Comparison of ENCODE assay signal across 11 cellular contexts in the genomic region with DNA sequence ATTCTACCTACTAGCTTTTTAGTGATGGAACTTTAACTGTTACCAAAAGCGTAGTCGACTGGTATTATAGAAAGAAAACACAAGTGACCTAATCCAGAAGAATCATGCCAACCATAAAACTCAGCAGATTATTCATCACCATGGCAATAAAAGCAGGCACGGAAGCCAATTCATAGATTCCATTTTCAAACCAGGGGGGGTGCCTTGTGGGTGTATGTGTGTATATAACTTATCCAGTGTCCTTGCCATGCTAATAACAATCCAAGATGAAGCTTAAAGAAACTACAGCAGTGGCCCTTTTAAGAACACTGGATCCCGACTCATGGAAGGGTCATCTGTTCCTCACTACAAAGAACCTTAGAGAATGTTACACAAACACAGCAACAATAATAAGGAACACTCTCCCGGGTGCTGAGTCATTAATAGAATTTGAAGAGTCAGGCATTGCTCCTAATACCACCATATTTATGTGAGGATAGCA.
A peak's percentile ranks its signal among the peaks of the same experiment; 100 is the strongest.
DNase-seq lines count a peak whose midpoint lies in the region; ATAC-seq and TF ChIP-seq lines count a peak whose summit lies in the region.
"Had no signal": no experiment of that assay in that cellular context is flagged by ENCODE, and none has a peak within 500 bp of the region (broad histone marks: within the 10 kb centered on the region; RNA-seq: fewer than 3 reads in every experiment).

No MANE protein-coding gene starts in this region.

- TF ChIP-seq CTCF in transverse colon (IDR thresholded peaks at IDR 0.05), result no peak
- TF ChIP-seq CTCF in body of pancreas (IDR thresholded peaks at IDR 0.05), result no peak

- H3K36me3 ChIP-seq in transverse colon (no peaks in the 10 kb centered on the region), body of pancreas (replicated peaks in 1 of 2; ENCODE audit: insufficient read depth in 1 of 2, low read depth in 2 of 2) (no peaks in the 10 kb centered on the region)

- TF ChIP-seq POLR2A in transverse colon (IDR thresholded peaks at IDR 0.05) (no peak), body of pancreas (IDR thresholded peaks at IDR 0.05) (no peak)

- peaks cover 0 to 73% (median 45%) of the 10 kb centered on the region in 4 donors for H3K4me1 ChIP-seq in transverse colon
- H3K4me1 ChIP-seq in body of pancreas, result no peaks in the 10 kb centered on the region
- H3K4me1 ChIP-seq: psoas muscle had no signal

- ATAC-seq in HG03196 (IDR thresholded peaks at IDR 0.05; ENCODE audit: unreplicated experiment), result no peak
- no peak for ATAC-seq in body of pancreas

- in situ Hi-C loops in transverse colon (cut with MboI; ENCODE audit: low pct_ligation_motif_present in 1 of 4, low pct_unique_long_range_greater_than_20kb in 1 of 4, low sequenced_read_pairs in 3 of 4), result no loop called here

- DNase-seq in NCI-H748 (lab: John Stamatoyannopoulos, UW; ENCODE audit: unreplicated experiment) (peak; percentile 0), NCI-H748 treated with DMSO at 0.1 percent for 48 hours (lab: John Stamatoyannopoulos, UW) (no peak), astrocyte of the hippocampus (ENCODE audit: low read depth, low spot score) (peak; percentile 73), hepatic stellate cell (ENCODE audit: low spot score) (peak; percentile 65), transverse colon (no peak), body of pancreas (no peak)
- DNase-seq in effector CD8-positive, alpha-beta T cell (lab: John Stamatoyannopoulos, UW), result no peak
- DNase-seq: activated CD4-positive, alpha-beta T cell treated with anti-CD3 and anti-CD28 coated beads for 1 hour; psoas muscle; stimulated activated CD8-positive, alpha-beta memory T cell treated with anti-CD3 and anti-CD28 coated beads, Interleukin-4, amount 100 ng/mL, for 48 hours had no signal

- no peak for TF ChIP-seq EP300 in transverse colon (IDR thresholded peaks at IDR 0.05; ENCODE audit: low read depth)

- H3K27me3 ChIP-seq in transverse colon (no peaks in the 10 kb centered on the region), body of pancreas (no peaks in the 10 kb centered on the region)

- peak overlapping the region; percentile 48 to 65 (median 57) for H3K27ac ChIP-seq in transverse colon
- H3K27ac ChIP-seq in body of pancreas, result no peak overlapping the region
- H3K27ac ChIP-seq: psoas muscle had no signal

- 35 to 38% methylated on average over 5 of the region's 5 CpGs for WGBS in transverse colon (ENCODE audit: low coverage in 1 of 2), 2 donors
- 72 to 84% methylated on average over 5 of the region's 5 CpGs for WGBS in body of pancreas, 2 donors

- H3K4me3 ChIP-seq in transverse colon, result no peak overlapping the region
- H3K4me3 ChIP-seq in body of pancreas, result no peak overlapping the region
- H3K4me3 ChIP-seq: psoas muscle had no signal

- intact Hi-C loops in transverse colon (cut with DNase I; ENCODE audit: low total_unique reads), result no loop called here
- intact Hi-C loops in body of pancreas (cut with DNase I), result no loop called here

- H3K9me3 ChIP-seq in transverse colon (no peaks in the 10 kb centered on the region), body of pancreas (no peaks in the 10 kb centered on the region)
- H3K9me3 ChIP-seq: psoas muscle had no signal

Comparison
In these comparisons a context has a peak if more than half of its experiments do, and no peak if none do; other contexts are left out.
1. DNase-seq: peak in NCI-H748 (single experiment), astrocyte of the hippocampus (single experiment) and hepatic stellate cell (single experiment); none in NCI-H748 treated with DMSO at 0.1 percent for 48 hours (single experiment), transverse colon (single experiment), effector CD8-positive, alpha-beta T cell (single experiment) and body of pancreas (0 of 4).
2. H3K27ac ChIP-seq: peak in transverse colon (4 of 4); none in body of pancreas (0 of 4).